Comparison of ENCODE assay signal across 1 cellular context in the genomic region with DNA sequence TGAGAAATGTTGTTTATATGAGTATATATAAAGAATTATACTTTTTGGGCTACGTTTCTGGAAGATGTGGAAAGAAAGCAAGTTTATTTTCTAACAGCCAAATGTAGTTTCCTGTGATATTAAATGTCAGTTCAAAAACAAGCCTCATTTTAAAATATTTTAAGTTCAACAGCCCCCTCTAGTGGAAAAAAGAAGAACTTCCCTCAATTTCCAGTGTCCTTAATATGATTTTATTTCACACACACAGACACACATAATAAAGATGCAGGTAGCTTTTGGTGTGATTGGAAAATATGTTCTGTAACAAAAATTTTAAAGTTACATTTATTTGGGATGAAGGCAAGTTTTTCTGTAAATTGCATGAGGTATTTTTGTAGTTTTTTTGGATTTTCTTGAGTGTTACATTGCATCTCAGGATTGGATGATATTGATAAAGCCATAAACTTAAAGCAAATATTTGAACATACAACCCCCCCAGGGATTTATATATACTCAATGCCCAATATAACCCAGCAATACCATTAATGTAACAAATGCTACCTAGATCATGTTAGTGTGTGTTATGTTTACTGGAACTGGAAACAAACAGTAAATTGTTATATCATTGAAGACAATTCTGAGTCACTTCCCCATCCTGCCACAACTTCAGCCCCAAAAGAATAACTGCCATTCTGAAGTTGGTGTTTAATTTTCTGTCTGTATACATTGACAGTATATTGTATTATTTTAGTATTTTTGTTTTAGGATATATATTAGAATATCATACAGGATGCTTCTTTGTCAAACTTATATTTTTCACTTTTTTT.
TF ChIP-seq lines count a peak whose summit lies in the region.

No MANE protein-coding gene starts in this region.

TF ChIP-seq in Ishikawa, 13 proteins besides CTCF, POLR2A, EP300 and RAD21 (continued from another document):
- TF ChIP-seq, protein P1, sequence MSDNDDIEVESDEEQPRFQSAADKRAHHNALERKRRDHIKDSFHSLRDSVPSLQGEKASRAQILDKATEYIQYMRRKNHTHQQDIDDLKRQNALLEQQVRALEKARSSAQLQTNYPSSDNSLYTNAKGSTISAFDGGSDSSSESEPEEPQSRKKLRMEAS (IDR thresholded peaks at IDR 0.05) = no peak
- no peak for TF ChIP-seq EGR1 (IDR thresholded peaks at IDR 0.05)
- TF ChIP-seq NFIC (IDR thresholded peaks at IDR 0.05) = no peak
